Comparison of ENCODE assay signal across 11 cellular contexts in the genomic region with DNA sequence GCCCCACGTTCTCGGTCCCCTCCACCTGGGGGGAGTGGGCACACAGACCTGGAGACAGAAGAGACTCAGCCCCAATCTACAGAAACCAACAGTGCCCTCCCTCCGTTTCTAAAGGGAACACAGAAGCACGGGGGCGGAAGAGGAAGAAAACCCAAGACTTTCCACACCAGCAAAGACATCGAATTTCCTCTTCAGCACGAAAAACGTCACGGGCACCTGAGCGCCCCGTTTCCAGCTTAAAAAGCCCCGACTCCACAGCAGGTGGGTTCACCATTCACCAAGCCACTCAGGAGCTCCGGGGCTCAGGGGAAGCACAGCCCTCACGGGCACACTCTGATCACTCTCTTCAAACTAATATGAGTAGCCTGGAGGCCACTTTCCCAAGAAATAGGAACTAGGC. TPM values are rescaled to one million over a fixed set of nuclear protein-coding genes. Genes with fewer than 3 reads are reported as not detected.
DNase-seq lines count a peak whose midpoint lies in the region; ATAC-seq and TF ChIP-seq lines count a peak whose summit lies in the region.
"Had no signal": no experiment of that assay in that cellular context is flagged by ENCODE, and none has a peak within 500 bp of the region (broad histone marks: within the 10 kb centered on the region; RNA-seq: fewer than 3 reads in every experiment).

No MANE protein-coding gene starts in this region.

- H3K4me2 ChIP-seq in DOHH2 (ENCODE audit: low read length), result peak overlapping the region; percentile 66

- intact Hi-C loops in adrenal gland (cut with DNase I), result no loop called here

- H3K4me3 ChIP-seq in DOHH2 (ENCODE audit: low read length), result peak overlapping the region; percentile 49
- peak overlapping the region; percentile 32 for H3K4me3 ChIP-seq in mononuclear cell (ENCODE audit: low read length)
- no peak overlapping the region for H3K4me3 ChIP-seq in adrenal gland
- H3K4me3 ChIP-seq: thyroid gland had no signal

- no peaks in the 10 kb centered on the region for H3K9me2 ChIP-seq in DOHH2 (replicated peaks; ENCODE audit: control insufficient read depth, low read length)

- H4K20me1 ChIP-seq in DOHH2 (ENCODE audit: control insufficient read depth, insufficient read depth, low read depth, low read length), result peaks cover 4% of the 10 kb centered on the region; the same call in 1 of the 2 replicates

- H3K27me3 ChIP-seq in DOHH2 (ENCODE audit: control insufficient read depth, low read length) (no peaks in the 10 kb centered on the region), mononuclear cell (ENCODE audit: insufficient read depth, low read length) (no peaks in the 10 kb centered on the region), adrenal gland (no peaks in the 10 kb centered on the region)
- H3K27me3 ChIP-seq: thyroid gland had no signal

- H3K79me2 ChIP-seq in DOHH2 (ENCODE audit: control insufficient read depth, low read length), result no peaks in the 10 kb centered on the region

- H3K27ac ChIP-seq in DOHH2 (ENCODE audit: low read depth, low read length) (peak overlapping the region; percentile 59), adrenal gland (peak overlapping the region in 1 of 5 donors; percentile 47)
- H3K27ac ChIP-seq: thyroid gland had no signal

- no peaks in the 10 kb centered on the region for H3K9me3 ChIP-seq in DOHH2 (ENCODE audit: control insufficient read depth, insufficient read depth, low read length)
- no peaks in the 10 kb centered on the region for H3K9me3 ChIP-seq in mononuclear cell (ENCODE audit: low read depth, low read length)
- H3K9me3 ChIP-seq in adrenal gland (replicated peaks in 1 of 3), result no peaks in the 10 kb centered on the region
- H3K9me3 ChIP-seq: thyroid gland had no signal

- no peak for TF ChIP-seq POLR2A in adrenal gland (IDR thresholded peaks at IDR 0.05)

- 73 to 84% (median 80%) methylated on average over 14 of the region's 14 CpGs for WGBS in adrenal gland, 4 donors

- H3K4me1 ChIP-seq in DOHH2 (ENCODE audit: control insufficient read depth, low read length) (peaks cover 45% of the 10 kb centered on the region), mononuclear cell (ENCODE audit: insufficient read depth, low read length) (peaks cover 14% of the 10 kb centered on the region), adrenal gland (replicated peaks in 1 of 2) (no peaks in the 10 kb centered on the region)

- H3F3A ChIP-seq in DOHH2 (ENCODE audit: control insufficient read depth, insufficient read depth), result no peaks in the 10 kb centered on the region; the same call in 1 of the 2 replicates

- H3K36me3 ChIP-seq in DOHH2 (ENCODE audit: control insufficient read depth, low read length) (peaks cover 23% of the 10 kb centered on the region), adrenal gland (replicated peaks in 1 of 2) (peaks cover 0 to 10% of the 10 kb centered on the region in 2 donors)

- ATAC-seq in GM21528 (IDR thresholded peaks at IDR 0.05; ENCODE audit: low FRiP score, unreplicated experiment), result peak; percentile 45
- ATAC-seq in HG03571 (IDR thresholded peaks at IDR 0.05; ENCODE audit: unreplicated experiment), result no peak

- peak; percentile 22 for TF ChIP-seq CTCF in DOHH2 (IDR thresholded peaks at IDR 0.05; ENCODE audit: low read depth, low read length, poor library complexity, severe bottlenecking)
- no peak for TF ChIP-seq CTCF in adrenal gland (IDR thresholded peaks at IDR 0.05)

- peak; percentile 23 to 37 for DNase-seq in activated CD4-positive, alpha-beta T cell treated with anti-CD3 and anti-CD28 coated beads, Interleukin-2, amount 50 U/mL, for 4 hours
- DNase-seq in adrenal gland (no peak), NCI-H1048 (lab: John Stamatoyannopoulos, UW) (no peak), OCI-M1 (lab: John Stamatoyannopoulos, UW) (no peak)
- DNase-seq: cerebellar nuclear complex; NK-92 treated with Interleukin-12 subunit alpha and Interleukin-12 subunit beta, amount 100 ng/mL, for 24 hours; thyroid gland had no signal

RNA-seq across cellular contexts. Expression of a gene that starts 19.6 kb away (rescaled TPM):
- 10.5 TPM for total RNA-seq in mononuclear cell
- total RNA-seq in adrenal gland, result 10 to 100 TPM in 2 of 8 donors, 1 to 10 TPM in 6; 3.8 to 13.3 (median 8.2) TPM
- polyA plus RNA-seq in adrenal gland, result 10 to 100 TPM in 1 of 3 donors, 1 to 10 TPM in 2; 2.5 to 17.3 (median 8.7) TPM

RNA-seq across cellular contexts. Expression of a gene that starts 19.6 kb away (rescaled TPM):
- total RNA-seq in mononuclear cell, result 4.4 TPM
- total RNA-seq in adrenal gland, result 10 to 100 TPM; 16.8 to 35.8 (median 25.7) TPM
- 10 to 100 TPM; 17.4 to 36.4 (median 20.3) TPM for polyA plus RNA-seq in adrenal gland

RNA-seq across cellular contexts. Expression of a gene that starts 28.9 kb away (rescaled TPM):
- total RNA-seq in mononuclear cell (74.2 TPM), adrenal gland (10 to 100 TPM; 19.4 to 82.9 (median 28.0) TPM)
- 10 to 100 TPM in 2 of 3 donors, 1 to 10 TPM in 1; 6.7 to 87.7 (median 57.0) TPM for polyA plus RNA-seq in adrenal gland

RNA-seq across cellular contexts. Expression of a gene that starts 52.6 kb away (rescaled TPM):
- total RNA-seq in mononuclear cell (9.7 TPM), adrenal gland (10 to 100 TPM in 7 of 8 donors, 1 to 10 TPM in 1; 8.8 to 40.5 (median 25.9) TPM)
- polyA plus RNA-seq in adrenal gland, result 10 to 100 TPM; 13.5 to 39.0 (median 37.2) TPM

Comparison
In these comparisons a context has a peak if more than half of its experiments do, and no peak if none do; other contexts are left out.
1. H3K4me3 ChIP-seq: peak in DOHH2 (single experiment) and mononuclear cell (single experiment); none in adrenal gland (0 of 4).
2. DNase-seq: peak in activated CD4-positive, alpha-beta T cell treated with anti-CD3 and anti-CD28 coated beads, Interleukin-2, amount 50 U/mL, for 4 hours (2 of 2); none in adrenal gland (0 of 7), NCI-H1048 (single experiment) and OCI-M1 (single experiment).